Comparison of ENCODE assay signal across 8 cellular contexts in the genomic region with DNA sequence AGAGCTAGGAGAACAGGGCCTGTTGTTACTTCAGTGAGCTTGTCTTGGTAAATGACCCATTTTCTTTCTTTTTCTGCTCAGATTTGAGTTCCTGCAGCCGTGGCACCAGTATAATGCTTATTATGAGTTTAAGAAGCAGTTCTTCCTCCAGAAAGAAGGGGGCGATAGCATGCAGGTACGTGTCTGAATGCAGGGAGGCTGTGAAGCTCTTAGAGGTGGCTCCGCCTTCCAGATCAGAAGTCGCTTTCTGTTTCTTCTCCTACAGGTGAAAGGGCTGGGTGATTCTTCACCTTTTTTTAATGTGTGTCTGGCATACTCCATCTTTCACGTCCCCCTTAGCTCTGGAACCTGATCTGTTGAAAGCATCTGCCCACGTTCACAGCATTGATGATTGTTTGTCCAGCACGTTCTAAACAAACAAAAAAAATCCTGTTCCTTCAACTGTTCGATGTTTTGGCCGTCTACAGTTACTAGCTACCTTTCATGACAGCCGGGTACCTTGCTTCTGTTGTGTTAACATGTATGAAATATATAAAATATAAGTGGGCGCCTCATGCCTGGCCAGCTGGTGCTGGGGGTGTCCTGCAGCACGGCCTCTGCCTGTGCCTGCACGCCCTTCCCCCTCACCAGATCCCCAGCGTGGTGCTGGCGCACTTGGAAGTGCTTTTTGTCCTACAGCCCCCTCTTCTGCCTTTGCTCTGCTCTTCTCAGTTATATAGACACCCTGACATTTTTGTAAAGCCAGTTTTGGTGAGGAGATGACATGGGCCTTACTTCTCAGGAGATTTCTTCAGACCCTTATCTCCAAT. TPM values are rescaled to one million over a fixed set of nuclear protein-coding genes. Genes with fewer than 3 reads are reported as not detected.
DNase-seq lines count a peak whose midpoint lies in the region; ATAC-seq and TF ChIP-seq lines count a peak whose summit lies in the region.

No MANE protein-coding gene starts in this region.

- peak; percentile 58 for TF ChIP-seq CTCF in HFF-Myc (IDR thresholded peaks at IDR 0.05; ENCODE audit: low read depth, low read length, missing control alignments)
- peak in 25 of 56 donors; percentile 3 to 42 (median 17) for TF ChIP-seq CTCF in dorsolateral prefrontal cortex (IDR thresholded peaks at IDR 0.05 in 54 of 56, conservative IDR thresholded peaks at IDR 0.05 in 2 of 56; ENCODE audit: low read depth in 1 of 56, partially characterized antibody in 56 of 56)

- no peaks in the 10 kb centered on the region for H3K27me3 ChIP-seq in dorsolateral prefrontal cortex

- H3K4me3 Mint-ChIP-seq in stimulated activated naive CD8-positive, alpha-beta T cell treated with anti-CD3 and anti-CD28 coated beads, Interleukin-15, amount 100 ng/mL, for 72 hours: no peak overlapping the region

- no peak overlapping the region for H3K27ac Mint-ChIP-seq in stimulated activated naive CD8-positive, alpha-beta T cell treated with anti-CD3 and anti-CD28 coated beads, Interleukin-15, amount 100 ng/mL, for 72 hours

- peak; percentile 82 for ATAC-seq in stimulated activated naive CD8-positive, alpha-beta T cell treated with anti-CD3 and anti-CD28 coated beads, Interleukin-15, amount 100 ng/mL, for 72 hours

- intact Hi-C loops in dorsolateral prefrontal cortex (cut with DNase I): no loop called here

- peak overlapping the region in 41 of 59 donors; percentile 3 to 87 (median 47) for H3K27ac ChIP-seq in dorsolateral prefrontal cortex

- DNase-seq in NCI-H2081 (lab: John Stamatoyannopoulos, UW): peak; percentile 4 to 18
- DNase-seq in NCI-H2081 treated with DMSO at 0.1 percent for 48 hours (lab: John Stamatoyannopoulos, UW): no peak
- DNase-seq in HFF-Myc (ENCODE audit: extremely low read depth, low read depth): no peak
- DNase-seq in RKO (ENCODE audit: low spot score): peak; percentile 67
- peak in 2 of 10 donors; percentile 42 to 60 for DNase-seq in dorsolateral prefrontal cortex
- DNase-seq in stimulated activated naive CD8-positive, alpha-beta T cell treated with anti-CD3 and anti-CD28 coated beads, Interleukin-15, amount 100 ng/mL, for 72 hours: peak; percentile 29 to 30
- no peak for DNase-seq in C1 segment of cervical spinal cord (lab: John Stamatoyannopoulos, UW)
- no peak for DNase-seq in activated CD8-positive, alpha-beta memory T cell treated with anti-CD3 and anti-CD28 coated beads, Interleukin-2, amount 50 U/mL, for 4 hours

- H3K4me3 ChIP-seq in HFF-Myc (replicated peaks; ENCODE audit: low read depth, low read length) (no peak overlapping the region), dorsolateral prefrontal cortex (no peak overlapping the region)

- peaks cover 5% of the 10 kb centered on the region for H3K4me1 Mint-ChIP-seq in stimulated activated naive CD8-positive, alpha-beta T cell treated with anti-CD3 and anti-CD28 coated beads, Interleukin-15, amount 100 ng/mL, for 72 hours

- no peaks in the 10 kb centered on the region for H3K9me3 Mint-ChIP-seq in stimulated activated naive CD8-positive, alpha-beta T cell treated with anti-CD3 and anti-CD28 coated beads, Interleukin-15, amount 100 ng/mL, for 72 hours

- no peaks in the 10 kb centered on the region for H3K27me3 Mint-ChIP-seq in stimulated activated naive CD8-positive, alpha-beta T cell treated with anti-CD3 and anti-CD28 coated beads, Interleukin-15, amount 100 ng/mL, for 72 hours

RNA-seq across cellular contexts. Expression of gene SFSWAP, which starts 44.6 kb away (rescaled TPM):
- total RNA-seq in dorsolateral prefrontal cortex: 100 to 1,000 TPM in 4 of 120 experiments, 10 to 100 TPM in 116; 42.1 to 121 (median 68.6) TPM

Comparison
In these comparisons a context has a peak if more than half of its experiments do, and no peak if none do; other contexts are left out.
1. DNase-seq: peak in NCI-H2081 (2 of 2), RKO (single experiment) and stimulated activated naive CD8-positive, alpha-beta T cell treated with anti-CD3 and anti-CD28 coated beads, Interleukin-15, amount 100 ng/mL, for 72 hours (2 of 2); none in NCI-H2081 treated with DMSO at 0.1 percent for 48 hours (single experiment), HFF-Myc (single experiment), C1 segment of cervical spinal cord (0 of 14) and activated CD8-positive, alpha-beta memory T cell treated with anti-CD3 and anti-CD28 coated beads, Interleukin-2, amount 50 U/mL, for 4 hours (single experiment).